In the genomic region with DNA sequence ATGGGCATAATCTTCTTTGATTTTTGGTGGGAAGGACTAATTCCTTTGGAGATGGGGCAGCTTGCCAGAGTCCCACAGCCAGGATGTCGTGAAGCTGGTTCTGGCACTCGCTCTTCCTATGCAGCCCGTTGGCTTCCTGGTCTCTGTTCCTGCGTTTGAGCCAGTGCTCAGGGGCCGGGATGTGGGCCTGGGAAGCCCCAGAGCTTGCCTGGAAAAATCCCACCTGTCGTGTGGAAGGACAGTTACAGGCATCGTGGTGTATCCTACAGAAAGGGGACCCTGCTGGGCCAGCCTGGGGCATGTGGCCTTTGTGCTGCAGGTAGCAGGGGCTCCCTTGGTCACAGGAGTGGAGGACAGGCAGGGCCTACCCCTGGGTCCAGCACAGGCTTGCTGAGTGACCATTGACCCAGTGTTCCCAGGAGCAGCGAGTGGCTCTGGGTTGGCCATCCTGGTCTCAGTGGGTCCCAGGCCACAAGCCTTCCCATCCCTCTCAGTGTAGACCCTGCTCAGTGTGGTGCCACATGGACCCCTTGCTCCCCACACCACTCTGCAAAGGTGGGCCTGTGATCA, we compare ENCODE assay signal across 36 cellular contexts. TPM values are rescaled to one million over a fixed set of nuclear protein-coding genes. Genes with fewer than 3 reads are reported as not detected.
"Had no signal": no experiment of that assay in that cellular context is flagged by ENCODE, and none has a peak within 500 bp of the region (broad histone marks: within the 10 kb centered on the region; RNA-seq: fewer than 3 reads in every experiment).

No MANE protein-coding gene starts in this region.

- H3K27ac ChIP-seq: adrenal gland, ascending aorta, breast epithelium, cardiac muscle cell, esophagus muscularis mucosa, foreskin keratinocyte, gastrocnemius medialis had no signal

- H3K4me1 Mint-ChIP-seq: activated CD4-positive, alpha-beta T cell treated with anti-CD3 and anti-CD28 coated beads for 36 hours; activated CD4-positive, alpha-beta T cell treated with anti-CD3 and anti-CD28 coated beads, Interleukin-2, amount 10 ng/mL, durations not matched to agents 24 days and 14 days; activated CD8-positive, alpha-beta memory T cell treated with anti-CD3 and anti-CD28 coated beads, Interleukin-2, amount 10 ng/mL, durations not matched to agents 7 days and 5 days; activated naive CD4-positive, alpha-beta T cell treated with anti-CD3 and anti-CD28 coated beads, Interleukin-2, amount 50 U/mL, for 24 hours; activated naive CD8-positive, alpha-beta T cell treated with anti-CD3 and anti-CD28 coated beads for 36 hours; activated naive CD8-positive, alpha-beta T cell treated with anti-CD3 and anti-CD28 coated beads, Interleukin-2, amount 50 U/mL, for 24 hours; brain; central memory CD8-positive, alpha-beta T cell had no signal

- ATAC-seq: activated CD4-positive, alpha-beta T cell treated with anti-CD3 and anti-CD28 coated beads for 36 hours; activated CD8-positive, alpha-beta memory T cell treated with anti-CD3 and anti-CD28 coated beads, Interleukin-2, amount 10 ng/mL, durations not matched to agents 7 days and 5 days; activated CD8-positive, alpha-beta T cell treated with anti-CD3 and anti-CD28 coated beads, Interleukin-2, amount 10 ng/mL, durations not matched to agents 7 days and 5 days; activated naive CD8-positive, alpha-beta T cell treated with anti-CD3 and anti-CD28 coated beads, Interleukin-2, amount 50 U/mL, for 24 hours; effector memory CD8-positive, alpha-beta T cell; foreskin keratinocyte; gastrocnemius medialis had no signal

- H3K4me3 ChIP-seq: adrenal gland, ascending aorta, breast epithelium, cardiac muscle cell, esophagus muscularis mucosa, gastrocnemius medialis had no signal

- FAIRE-seq: colon had no signal

- H3K36me3 ChIP-seq: adrenal gland, ascending aorta, breast epithelium, cardiac muscle cell, esophagus muscularis mucosa, gastrocnemius medialis had no signal

- H3K27me3 Mint-ChIP-seq: activated CD4-positive, alpha-beta memory T cell treated with anti-CD3 and anti-CD28 coated beads for 36 hours; activated CD4-positive, alpha-beta T cell treated with anti-CD3 and anti-CD28 coated beads for 36 hours; activated CD4-positive, alpha-beta T cell treated with anti-CD3 and anti-CD28 coated beads, Interleukin-2, amount 10 ng/mL, durations not matched to agents 24 days and 14 days; activated CD8-positive, alpha-beta memory T cell treated with anti-CD3 and anti-CD28 coated beads, Interleukin-2, amount 10 ng/mL, durations not matched to agents 7 days and 5 days; activated naive CD8-positive, alpha-beta T cell treated with anti-CD3 and anti-CD28 coated beads, Interleukin-2, amount 50 U/mL, for 24 hours had no signal

- H3K9me3 Mint-ChIP-seq: activated CD4-positive, alpha-beta memory T cell treated with anti-CD3 and anti-CD28 coated beads for 36 hours; activated CD4-positive, alpha-beta T cell treated with anti-CD3 and anti-CD28 coated beads, Interleukin-2, amount 10 ng/mL, durations not matched to agents 24 days and 14 days; activated naive CD4-positive, alpha-beta T cell treated with anti-CD3 and anti-CD28 coated beads for 36 hours; activated naive CD4-positive, alpha-beta T cell treated with anti-CD3 and anti-CD28 coated beads, Interleukin-2, amount 50 U/mL, for 24 hours; activated naive CD8-positive, alpha-beta T cell treated with anti-CD3 and anti-CD28 coated beads for 36 hours; activated naive CD8-positive, alpha-beta T cell treated with anti-CD3 and anti-CD28 coated beads, Interleukin-2, amount 50 U/mL, for 24 hours; activated T-helper 1 cell treated with anti-CD3 and anti-CD28 coated beads, Interleukin-12 subunit alpha, Interleukin-12 subunit beta, Interleukin-2, Interleukin-4 antibody, amounts not matched to agents 30 ng/mL and 10 ng/mL and 1 ng/mL, durations not matched to agents 14 hours and 24 hours and 36 hours; activated T-helper 2 cell treated with anti-CD3 and anti-CD28 coated beads, Interferon-gamma antibody, Interleukin-2, Interleukin-4, amounts not matched to agents 10 μg/mL and 5 μg/mL and 100 μg/mL, durations not matched to agents 14 hours and 24 hours and 36 hours; central memory CD8-positive, alpha-beta T cell; effector memory CD8-positive, alpha-beta T cell had no signal

- H3K9me3 ChIP-seq: adrenal gland, ascending aorta, breast epithelium had no signal

- H3K36me3 Mint-ChIP-seq: activated CD4-positive, alpha-beta memory T cell treated with anti-CD3 and anti-CD28 coated beads for 36 hours; activated CD8-positive, alpha-beta memory T cell treated with anti-CD3 and anti-CD28 coated beads, Interleukin-2, amount 10 ng/mL, durations not matched to agents 7 days and 5 days; activated naive CD4-positive, alpha-beta T cell treated with anti-CD3 and anti-CD28 coated beads, Interleukin-2, amount 50 U/mL, for 24 hours; activated naive CD8-positive, alpha-beta T cell treated with anti-CD3 and anti-CD28 coated beads for 36 hours; brain had no signal

- H3K27me3 ChIP-seq: adrenal gland, ascending aorta, cardiac muscle cell, foreskin keratinocyte had no signal

- H3K27ac Mint-ChIP-seq: activated CD4-positive, alpha-beta memory T cell treated with anti-CD3 and anti-CD28 coated beads for 36 hours; activated CD4-positive, alpha-beta T cell treated with anti-CD3 and anti-CD28 coated beads for 36 hours; activated CD4-positive, alpha-beta T cell treated with anti-CD3 and anti-CD28 coated beads, Interleukin-2, amount 10 ng/mL, durations not matched to agents 24 days and 14 days; activated CD8-positive, alpha-beta memory T cell treated with anti-CD3 and anti-CD28 coated beads, Interleukin-2, amount 10 ng/mL, durations not matched to agents 7 days and 5 days; activated CD8-positive, alpha-beta T cell treated with anti-CD3 and anti-CD28 coated beads, Interleukin-2, amount 10 ng/mL, durations not matched to agents 7 days and 5 days; activated naive CD4-positive, alpha-beta T cell treated with anti-CD3 and anti-CD28 coated beads for 36 hours; activated naive CD4-positive, alpha-beta T cell treated with anti-CD3 and anti-CD28 coated beads, Interleukin-2, amount 50 U/mL, for 24 hours; activated naive CD8-positive, alpha-beta T cell treated with anti-CD3 and anti-CD28 coated beads for 36 hours; activated naive CD8-positive, alpha-beta T cell treated with anti-CD3 and anti-CD28 coated beads, Interleukin-2, amount 50 U/mL, for 24 hours; activated T-helper 1 cell treated with anti-CD3 and anti-CD28 coated beads, Interleukin-12 subunit alpha, Interleukin-12 subunit beta, Interleukin-2, Interleukin-4 antibody, amounts not matched to agents 30 ng/mL and 10 ng/mL and 1 ng/mL, durations not matched to agents 14 hours and 24 hours and 36 hours; activated T-helper 2 cell treated with anti-CD3 and anti-CD28 coated beads, Interferon-gamma antibody, Interleukin-2, Interleukin-4, amounts not matched to agents 10 μg/mL and 5 μg/mL and 100 μg/mL, durations not matched to agents 14 hours and 24 hours and 36 hours; brain; effector memory CD8-positive, alpha-beta T cell had no signal

- DNase-seq: activated CD4-positive, alpha-beta memory T cell treated with anti-CD3 and anti-CD28 coated beads for 36 hours; activated CD4-positive, alpha-beta T cell treated with anti-CD3 and anti-CD28 coated beads for 36 hours; activated CD4-positive, alpha-beta T cell treated with anti-CD3 and anti-CD28 coated beads, Interleukin-2, amount 10 ng/mL, durations not matched to agents 24 days and 14 days; activated CD4-positive, CD25-positive, alpha-beta regulatory T cell; activated CD4-positive, CD25-positive, alpha-beta regulatory T cell treated with anti-CD3 and anti-CD28 coated beads, Interleukin-2, amount 50 U/mL, for 72 hours; activated CD8-positive, alpha-beta memory T cell treated with anti-CD3 and anti-CD28 coated beads, Interleukin-2, amount 10 ng/mL, durations not matched to agents 7 days and 5 days; activated CD8-positive, alpha-beta memory T cell treated with anti-CD3 and anti-CD28 coated beads, Interleukin-2, amount 50 U/mL, for 4 hours; activated CD8-positive, alpha-beta T cell treated with anti-CD3 and anti-CD28 coated beads, Interleukin-2, amount 10 ng/mL, durations not matched to agents 7 days and 5 days; activated effector memory CD4-positive, alpha-beta T cell treated with anti-CD3 and anti-CD28 coated beads, Interleukin-2, amount 50 U/mL, for 16 hours; activated naive CD4-positive, alpha-beta T cell treated with anti-CD3 and anti-CD28 coated beads for 36 hours; activated naive CD8-positive, alpha-beta T cell treated with anti-CD3 and anti-CD28 coated beads for 36 hours; activated naive CD8-positive, alpha-beta T cell treated with anti-CD3 and anti-CD28 coated beads, Interleukin-2, amount 50 U/mL, for 24 hours; activated T-cell treated with anti-CD3 and anti-CD28 coated beads, Interleukin-2, amount 50 U/mL, for 1 hour; activated T-cell treated with anti-CD3 and anti-CD28 coated beads, Interleukin-2, amount 50 U/mL, for 48 hours; adrenal gland; amygdala; cortex of kidney; dermis blood vessel endothelial cell; effector CD4-positive, alpha-beta T cell; effector memory CD8-positive, alpha-beta T cell; erythroblast; foreskin keratinocyte; gastrocnemius medialis; T-helper 2 cell had no signal

- H3K4me3 Mint-ChIP-seq: activated CD4-positive, alpha-beta memory T cell treated with anti-CD3 and anti-CD28 coated beads for 36 hours; activated CD4-positive, alpha-beta T cell treated with anti-CD3 and anti-CD28 coated beads for 36 hours; activated CD4-positive, alpha-beta T cell treated with anti-CD3 and anti-CD28 coated beads, Interleukin-2, amount 10 ng/mL, durations not matched to agents 24 days and 14 days; activated CD8-positive, alpha-beta memory T cell treated with anti-CD3 and anti-CD28 coated beads, Interleukin-2, amount 10 ng/mL, durations not matched to agents 7 days and 5 days; activated CD8-positive, alpha-beta T cell treated with anti-CD3 and anti-CD28 coated beads, Interleukin-2, amount 10 ng/mL, durations not matched to agents 7 days and 5 days; activated naive CD4-positive, alpha-beta T cell treated with anti-CD3 and anti-CD28 coated beads for 36 hours; activated naive CD4-positive, alpha-beta T cell treated with anti-CD3 and anti-CD28 coated beads, Interleukin-2, amount 50 U/mL, for 24 hours; activated naive CD8-positive, alpha-beta T cell treated with anti-CD3 and anti-CD28 coated beads for 36 hours; activated naive CD8-positive, alpha-beta T cell treated with anti-CD3 and anti-CD28 coated beads, Interleukin-2, amount 50 U/mL, for 24 hours; activated T-helper 1 cell treated with anti-CD3 and anti-CD28 coated beads, Interleukin-12 subunit alpha, Interleukin-12 subunit beta, Interleukin-2, Interleukin-4 antibody, amounts not matched to agents 30 ng/mL and 10 ng/mL and 1 ng/mL, durations not matched to agents 14 hours and 24 hours and 36 hours; brain; central memory CD8-positive, alpha-beta T cell; effector memory CD8-positive, alpha-beta T cell had no signal

- H3K4me1 ChIP-seq: adrenal gland, ascending aorta, breast epithelium, esophagus muscularis mucosa, foreskin keratinocyte, gastrocnemius medialis had no signal

RNA-seq across cellular contexts. Expression of a gene that starts 50.2 kb away (rescaled TPM):
- total RNA-seq: activated CD4-positive, alpha-beta memory T cell treated with anti-CD3 and anti-CD28 coated beads for 36 hours; activated CD4-positive, alpha-beta T cell treated with anti-CD3 and anti-CD28 coated beads for 36 hours; activated CD4-positive, alpha-beta T cell treated with anti-CD3 and anti-CD28 coated beads, Interleukin-2, amount 10 ng/mL, durations not matched to agents 24 days and 14 days; activated CD8-positive, alpha-beta memory T cell treated with anti-CD3 and anti-CD28 coated beads for 36 hours; activated CD8-positive, alpha-beta memory T cell treated with anti-CD3 and anti-CD28 coated beads, Interleukin-2, amount 10 ng/mL, durations not matched to agents 7 days and 5 days; activated CD8-positive, alpha-beta T cell treated with anti-CD3 and anti-CD28 coated beads, Interleukin-2, amount 10 ng/mL, durations not matched to agents 7 days and 5 days; activated naive CD4-positive, alpha-beta T cell treated with anti-CD3 and anti-CD28 coated beads for 36 hours; activated naive CD8-positive, alpha-beta T cell treated with anti-CD3 and anti-CD28 coated beads for 36 hours; activated T-helper 1 cell treated with anti-CD3 and anti-CD28 coated beads, Interleukin-12 subunit alpha, Interleukin-12 subunit beta, Interleukin-2, Interleukin-4 antibody, amounts not matched to agents 30 ng/mL and 10 ng/mL and 1 ng/mL, durations not matched to agents 14 hours and 24 hours and 36 hours; activated T-helper 2 cell treated with anti-CD3 and anti-CD28 coated beads, Interferon-gamma antibody, Interleukin-2, Interleukin-4, amounts not matched to agents 10 μg/mL and 5 μg/mL and 100 μg/mL, durations not matched to agents 14 hours and 24 hours and 36 hours; T-helper 1 cell treated with Interleukin-12 subunit alpha and Interleukin-12 subunit beta and Interleukin-4 antibody, amounts not matched to agents 30 ng/mL and 1 ng/mL, for 36 hours had no signal
